Comparison of ENCODE assay signal across 1 cellular context in the genomic region with DNA sequence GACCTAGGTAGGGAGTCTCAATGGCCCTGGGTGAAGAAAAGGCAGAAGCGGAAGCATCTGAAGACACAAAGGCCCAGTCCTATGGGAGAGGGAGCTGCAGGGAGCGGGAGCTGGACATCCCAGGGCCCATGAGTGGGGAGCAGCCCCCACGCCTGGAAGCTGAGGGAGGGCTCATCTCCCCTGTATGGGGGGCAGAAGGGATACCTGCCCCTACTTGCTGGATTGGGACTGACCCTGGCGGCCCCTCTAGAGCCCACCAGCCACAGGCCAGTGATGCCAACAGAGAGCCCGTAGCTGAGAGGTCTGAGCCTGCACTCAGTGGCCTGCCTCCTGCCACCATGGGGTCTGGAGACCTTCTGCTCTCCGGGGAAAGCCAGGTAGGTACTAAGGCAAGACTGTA.
TF ChIP-seq lines count a peak whose summit lies in the region.

No MANE protein-coding gene starts in this region.

TF ChIP-seq in K562, 482 proteins besides CTCF, POLR2A, EP300 and RAD21:
- TF ChIP-seq KDM5B (IDR thresholded peaks at IDR 0.05; ENCODE audit: insufficient replicate concordance, low read depth, low read length) (no peak), POLR2G (IDR thresholded peaks at IDR 0.05; ENCODE audit: low read depth, low read length) (0 out of 2 replicates have a peak, but pooled peaks have one; percentile 17), ZNF76 (CRISPR knock-in tag; IDR thresholded peaks at IDR 0.05; ENCODE audit: borderline replicate concordance) (no peak)
